8 cellular contexts compared by ENCODE assay signal in the genomic region with DNA sequence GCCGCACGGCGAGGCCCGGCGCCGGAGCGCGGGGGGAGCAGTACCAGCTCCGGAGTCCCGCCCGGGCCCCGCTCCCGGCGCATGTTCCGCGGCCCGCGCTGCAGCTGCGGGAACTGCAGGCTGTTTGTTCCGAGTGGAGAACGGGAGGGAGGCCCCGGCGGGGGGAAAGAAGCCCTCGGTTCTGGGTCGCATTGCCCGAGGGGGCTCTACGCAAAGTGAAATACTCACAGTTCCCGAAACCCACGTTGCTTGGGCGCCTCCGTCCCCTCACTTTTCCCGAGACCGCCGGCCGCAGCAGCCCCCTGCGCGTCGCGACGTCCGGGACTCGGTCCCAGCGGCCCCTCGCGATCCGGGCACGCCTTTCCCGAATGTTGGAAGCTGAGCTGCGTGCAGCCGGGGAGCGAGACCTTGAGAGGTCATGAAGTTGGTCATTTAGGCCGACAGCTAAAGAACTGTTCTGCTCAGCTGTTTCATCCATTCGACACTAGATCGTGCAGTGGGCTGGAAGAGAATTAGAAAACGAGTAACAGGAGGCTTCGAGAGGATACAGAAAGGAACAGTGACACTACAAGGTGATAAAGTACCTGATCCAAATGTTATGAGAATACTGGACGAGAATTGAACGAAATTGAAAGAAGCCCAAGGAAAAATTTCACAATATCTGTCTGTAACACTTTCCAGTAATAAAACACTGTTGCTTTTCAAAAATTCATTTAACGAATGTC.
DNase-seq lines count a peak whose midpoint lies in the region; TF ChIP-seq lines count a peak whose summit lies in the region.

No MANE protein-coding gene starts in this region.

- in situ Hi-C loops in HAP-1 (cut with MboI; ENCODE audit: low sequenced_read_pairs), result no loop called here
- in situ Hi-C loops in astrocyte of the cerebellum (cut with HindIII; ENCODE audit: low sequenced_read_pairs), result no loop called here

- DNase-seq in NOMO-1 (lab: John Stamatoyannopoulos, UW; ENCODE audit: unreplicated experiment in 2 of 2) (peak; percentile 33 to 88), NOMO-1 treated with dmso at 0.1 percent for 144 hours (lab: John Stamatoyannopoulos, UW; ENCODE audit: unreplicated experiment) (no peak), HAP-1 (ENCODE audit: low spot score in 2 of 2) (peak; percentile 25 to 61), NCI-H2227 (lab: John Stamatoyannopoulos, UW; ENCODE audit: unreplicated experiment) (peak; percentile 72), astrocyte of the cerebellum (ENCODE audit: low read depth) (no peak), skeletal muscle cell (ENCODE audit: low read depth) (no peak), cerebellar nuclear complex (lab: John Stamatoyannopoulos, UW) (no peak)

- no peaks in the 10 kb centered on the region for H3K27me3 ChIP-seq in HAP-1 (ENCODE audit: low read depth)

- TF ChIP-seq CTCF in astrocyte of the cerebellum (IDR thresholded peaks at IDR 0.05; ENCODE audit: low read depth, low read length, missing control alignments), result no peak

- peaks cover 10% of the 10 kb centered on the region for H3K4me1 ChIP-seq in HAP-1

- peak overlapping the region; percentile 96 for H3K4me3 ChIP-seq in HAP-1
- H3K4me3 ChIP-seq in astrocyte of the cerebellum (ENCODE audit: low read depth, low read length), result peak overlapping the region; percentile 98
- H3K4me3 ChIP-seq in iPS-18c (ENCODE audit: insufficient read depth, low read depth, low read length), result peak overlapping the region; percentile 99
- peak overlapping the region; percentile 97 for H3K4me3 ChIP-seq in skeletal muscle cell (ENCODE audit: low read depth, low read length)

- peaks cover 4% of the 10 kb centered on the region; the same call in 1 of the 2 replicates for H3K36me3 ChIP-seq in HAP-1 (replicated peaks)

- no peaks in the 10 kb centered on the region for H3K9me3 ChIP-seq in HAP-1
- H3K9me3 ChIP-seq in iPS-18c (ENCODE audit: control insufficient read depth, insufficient read depth, low read length), result no peaks in the 10 kb centered on the region

Comparison
In these comparisons a context has a peak if more than half of its experiments do, and no peak if none do; other contexts are left out.
1. DNase-seq: peak in NOMO-1 (2 of 2), HAP-1 (2 of 2) and NCI-H2227 (single experiment); none in NOMO-1 treated with dmso at 0.1 percent for 144 hours (single experiment), astrocyte of the cerebellum (single experiment), skeletal muscle cell (single experiment) and cerebellar nuclear complex (0 of 2).
2. Peak in every context shown above with its lines, with median percentiles within 50 percentile points of each other: H3K4me3 ChIP-seq.